ENCODE assay signal across 1 cellular context in the genomic region with DNA sequence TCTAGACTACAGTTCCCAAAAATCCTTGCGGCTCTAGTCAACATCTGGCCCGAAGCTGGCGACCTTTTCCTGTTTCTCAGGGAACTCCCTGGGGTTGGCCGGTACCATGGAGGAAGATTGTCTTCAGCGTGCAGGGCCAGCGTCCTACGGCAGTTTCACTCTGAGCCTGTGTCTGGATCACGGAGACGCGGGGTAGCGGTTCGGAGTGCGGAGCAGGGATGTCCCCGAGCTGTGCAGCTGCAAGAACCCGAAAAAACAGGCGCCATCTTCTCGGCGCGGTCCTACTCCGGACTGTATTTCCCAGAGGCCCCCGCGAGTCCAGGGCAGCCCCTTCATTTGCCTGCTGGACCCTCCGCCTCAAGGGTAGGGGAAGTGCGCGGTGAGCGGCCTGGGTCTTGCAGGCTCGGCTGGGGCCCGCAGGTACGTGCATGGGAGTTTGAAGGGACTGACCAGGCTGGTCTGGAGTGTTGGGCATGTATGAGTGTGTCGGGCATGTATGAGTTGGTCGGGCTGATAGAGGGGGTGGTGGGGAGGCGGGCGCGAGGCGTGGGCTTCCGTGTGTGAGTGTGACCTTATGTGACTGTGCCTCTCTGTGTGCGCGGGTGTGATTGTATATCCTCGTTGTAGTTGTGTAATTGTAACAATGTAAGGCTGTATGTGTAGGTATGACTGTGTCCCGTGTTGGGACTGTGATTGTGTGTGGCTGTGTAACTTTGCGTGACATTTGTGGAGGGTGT.
A peak's percentile ranks its signal among the peaks of the same experiment; 100 is the strongest.
TF ChIP-seq lines count a peak whose summit lies in the region.

A gene (plus strand): TSS at position 360 of the 737 bp plus-strand sequence. CDS start 12,240 bp downstream, outside the sequence.

TF ChIP-seq in HepG2, 621 proteins besides CTCF, POLR2A, EP300 and RAD21 (continued from another document and continues in another):
- TF ChIP-seq ZMYM3 (CRISPR knock-in tag; IDR thresholded peaks at IDR 0.05): peak; percentile 38; the same call in 1 of the 2 replicates
- TF ChIP-seq, protein P1, sequence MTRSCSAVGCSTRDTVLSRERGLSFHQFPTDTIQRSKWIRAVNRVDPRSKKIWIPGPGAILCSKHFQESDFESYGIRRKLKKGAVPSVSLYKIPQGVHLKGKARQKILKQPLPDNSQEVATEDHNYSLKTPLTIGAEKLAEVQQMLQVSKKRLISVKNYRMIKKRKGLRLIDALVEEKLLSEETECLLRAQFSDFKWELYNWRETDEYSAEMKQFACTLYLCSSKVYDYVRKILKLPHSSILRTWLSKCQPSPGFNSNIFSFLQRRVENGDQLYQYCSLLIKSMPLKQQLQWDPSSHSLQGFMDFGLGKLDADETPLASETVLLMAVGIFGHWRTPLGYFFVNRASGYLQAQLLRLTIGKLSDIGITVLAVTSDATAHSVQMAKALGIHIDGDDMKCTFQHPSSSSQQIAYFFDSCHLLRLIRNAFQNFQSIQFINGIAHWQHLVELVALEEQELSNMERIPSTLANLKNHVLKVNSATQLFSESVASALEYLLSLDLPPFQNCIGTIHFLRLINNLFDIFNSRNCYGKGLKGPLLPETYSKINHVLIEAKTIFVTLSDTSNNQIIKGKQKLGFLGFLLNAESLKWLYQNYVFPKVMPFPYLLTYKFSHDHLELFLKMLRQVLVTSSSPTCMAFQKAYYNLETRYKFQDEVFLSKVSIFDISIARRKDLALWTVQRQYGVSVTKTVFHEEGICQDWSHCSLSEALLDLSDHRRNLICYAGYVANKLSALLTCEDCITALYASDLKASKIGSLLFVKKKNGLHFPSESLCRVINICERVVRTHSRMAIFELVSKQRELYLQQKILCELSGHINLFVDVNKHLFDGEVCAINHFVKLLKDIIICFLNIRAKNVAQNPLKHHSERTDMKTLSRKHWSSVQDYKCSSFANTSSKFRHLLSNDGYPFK (CRISPR knock-in tag; IDR thresholded peaks at IDR 0.05; ENCODE audit: borderline replicate concordance): peak; percentile 98
- TF ChIP-seq, protein P2, sequence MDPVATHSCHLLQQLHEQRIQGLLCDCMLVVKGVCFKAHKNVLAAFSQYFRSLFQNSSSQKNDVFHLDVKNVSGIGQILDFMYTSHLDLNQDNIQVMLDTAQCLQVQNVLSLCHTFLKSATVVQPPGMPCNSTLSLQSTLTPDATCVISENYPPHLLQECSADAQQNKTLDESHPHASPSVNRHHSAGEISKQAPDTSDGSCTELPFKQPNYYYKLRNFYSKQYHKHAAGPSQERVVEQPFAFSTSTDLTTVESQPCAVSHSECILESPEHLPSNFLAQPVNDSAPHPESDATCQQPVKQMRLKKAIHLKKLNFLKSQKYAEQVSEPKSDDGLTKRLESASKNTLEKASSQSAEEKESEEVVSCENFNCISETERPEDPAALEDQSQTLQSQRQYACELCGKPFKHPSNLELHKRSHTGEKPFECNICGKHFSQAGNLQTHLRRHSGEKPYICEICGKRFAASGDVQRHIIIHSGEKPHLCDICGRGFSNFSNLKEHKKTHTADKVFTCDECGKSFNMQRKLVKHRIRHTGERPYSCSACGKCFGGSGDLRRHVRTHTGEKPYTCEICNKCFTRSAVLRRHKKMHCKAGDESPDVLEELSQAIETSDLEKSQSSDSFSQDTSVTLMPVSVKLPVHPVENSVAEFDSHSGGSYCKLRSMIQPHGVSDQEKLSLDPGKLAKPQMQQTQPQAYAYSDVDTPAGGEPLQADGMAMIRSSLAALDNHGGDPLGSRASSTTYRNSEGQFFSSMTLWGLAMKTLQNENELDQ (CRISPR knock-in tag; IDR thresholded peaks at IDR 0.05; ENCODE audit: borderline replicate concordance): no peak
- no peak for TF ChIP-seq ARNTL (CRISPR knock-in tag; IDR thresholded peaks at IDR 0.05)
- 0 out of 2 replicates have a peak, but pooled peaks have one; percentile 33 for TF ChIP-seq MEIS1 (CRISPR knock-in tag; IDR thresholded peaks at IDR 0.05; ENCODE audit: borderline replicate concordance)
- peak; percentile 93 for TF ChIP-seq NR2C2 (CRISPR knock-in tag; IDR thresholded peaks at IDR 0.05; ENCODE audit: borderline replicate concordance)
- TF ChIP-seq JUN (CRISPR knock-in tag; IDR thresholded peaks at IDR 0.05): no peak
- no peak for TF ChIP-seq ZNF878 (CRISPR knock-in tag; IDR thresholded peaks at IDR 0.05)
- TF ChIP-seq, protein P3, sequence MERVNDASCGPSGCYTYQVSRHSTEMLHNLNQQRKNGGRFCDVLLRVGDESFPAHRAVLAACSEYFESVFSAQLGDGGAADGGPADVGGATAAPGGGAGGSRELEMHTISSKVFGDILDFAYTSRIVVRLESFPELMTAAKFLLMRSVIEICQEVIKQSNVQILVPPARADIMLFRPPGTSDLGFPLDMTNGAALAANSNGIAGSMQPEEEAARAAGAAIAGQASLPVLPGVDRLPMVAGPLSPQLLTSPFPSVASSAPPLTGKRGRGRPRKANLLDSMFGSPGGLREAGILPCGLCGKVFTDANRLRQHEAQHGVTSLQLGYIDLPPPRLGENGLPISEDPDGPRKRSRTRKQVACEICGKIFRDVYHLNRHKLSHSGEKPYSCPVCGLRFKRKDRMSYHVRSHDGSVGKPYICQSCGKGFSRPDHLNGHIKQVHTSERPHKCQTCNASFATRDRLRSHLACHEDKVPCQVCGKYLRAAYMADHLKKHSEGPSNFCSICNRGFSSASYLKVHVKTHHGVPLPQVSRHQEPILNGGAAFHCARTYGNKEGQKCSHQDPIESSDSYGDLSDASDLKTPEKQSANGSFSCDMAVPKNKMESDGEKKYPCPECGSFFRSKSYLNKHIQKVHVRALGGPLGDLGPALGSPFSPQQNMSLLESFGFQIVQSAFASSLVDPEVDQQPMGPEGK (CRISPR knock-in tag; IDR thresholded peaks at IDR 0.05): no peak
- no peak for TF ChIP-seq NFIC (IDR thresholded peaks at IDR 0.05; ENCODE audit: low read length)
- TF ChIP-seq, protein P4, sequence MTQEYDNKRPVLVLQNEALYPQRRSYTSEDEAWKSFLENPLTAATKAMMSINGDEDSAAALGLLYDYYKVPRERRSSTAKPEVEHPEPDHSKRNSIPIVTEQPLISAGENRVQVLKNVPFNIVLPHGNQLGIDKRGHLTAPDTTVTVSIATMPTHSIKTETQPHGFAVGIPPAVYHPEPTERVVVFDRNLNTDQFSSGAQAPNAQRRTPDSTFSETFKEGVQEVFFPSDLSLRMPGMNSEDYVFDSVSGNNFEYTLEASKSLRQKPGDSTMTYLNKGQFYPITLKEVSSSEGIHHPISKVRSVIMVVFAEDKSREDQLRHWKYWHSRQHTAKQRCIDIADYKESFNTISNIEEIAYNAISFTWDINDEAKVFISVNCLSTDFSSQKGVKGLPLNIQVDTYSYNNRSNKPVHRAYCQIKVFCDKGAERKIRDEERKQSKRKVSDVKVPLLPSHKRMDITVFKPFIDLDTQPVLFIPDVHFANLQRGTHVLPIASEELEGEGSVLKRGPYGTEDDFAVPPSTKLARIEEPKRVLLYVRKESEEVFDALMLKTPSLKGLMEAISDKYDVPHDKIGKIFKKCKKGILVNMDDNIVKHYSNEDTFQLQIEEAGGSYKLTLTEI (CRISPR knock-in tag; conservative IDR thresholded peaks at IDR 0.05): no peak
- peak; percentile 72; the same call in 1 of the 2 replicates for TF ChIP-seq TARDBP (CRISPR knock-in tag; IDR thresholded peaks at IDR 0.05)
- TF ChIP-seq, protein P5, sequence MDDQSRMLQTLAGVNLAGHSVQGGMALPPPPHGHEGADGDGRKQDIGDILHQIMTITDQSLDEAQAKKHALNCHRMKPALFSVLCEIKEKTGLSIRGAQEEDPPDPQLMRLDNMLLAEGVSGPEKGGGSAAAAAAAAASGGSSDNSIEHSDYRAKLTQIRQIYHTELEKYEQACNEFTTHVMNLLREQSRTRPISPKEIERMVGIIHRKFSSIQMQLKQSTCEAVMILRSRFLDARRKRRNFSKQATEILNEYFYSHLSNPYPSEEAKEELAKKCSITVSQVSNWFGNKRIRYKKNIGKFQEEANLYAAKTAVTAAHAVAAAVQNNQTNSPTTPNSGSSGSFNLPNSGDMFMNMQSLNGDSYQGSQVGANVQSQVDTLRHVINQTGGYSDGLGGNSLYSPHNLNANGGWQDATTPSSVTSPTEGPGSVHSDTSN (CRISPR knock-in tag; IDR thresholded peaks at IDR 0.05; ENCODE audit: borderline replicate concordance): no peak
- no peak for TF ChIP-seq ZNF672 (CRISPR knock-in tag; IDR thresholded peaks at IDR 0.05)
- TF ChIP-seq ZNF567 (CRISPR knock-in tag; IDR thresholded peaks at IDR 0.05; ENCODE audit: borderline replicate concordance): peak; percentile 76; the same call in 1 of the 2 replicates
- TF ChIP-seq RBM39 (IDR thresholded peaks at IDR 0.05; ENCODE audit: low read depth, low read length, poor library complexity, severe bottlenecking): peak; percentile 73
- TF ChIP-seq SIX4 (CRISPR knock-in tag; IDR thresholded peaks at IDR 0.05): no peak
- no peak for TF ChIP-seq ZNF569 (CRISPR knock-in tag; IDR thresholded peaks at IDR 0.05; ENCODE audit: borderline replicate concordance)
- no peak for TF ChIP-seq MAFK (conservative IDR thresholded peaks at IDR 0.05 in 1 of 2, IDR thresholded peaks at IDR 0.05 in 1 of 2; ENCODE audit: low read length in 2 of 2)
- no peak for TF ChIP-seq ZNF678 (CRISPR knock-in tag; IDR thresholded peaks at IDR 0.05)
- no peak for TF ChIP-seq ZNF337 (CRISPR knock-in tag; IDR thresholded peaks at IDR 0.05; ENCODE audit: borderline replicate concordance, low read depth)
- TF ChIP-seq, protein P6, sequence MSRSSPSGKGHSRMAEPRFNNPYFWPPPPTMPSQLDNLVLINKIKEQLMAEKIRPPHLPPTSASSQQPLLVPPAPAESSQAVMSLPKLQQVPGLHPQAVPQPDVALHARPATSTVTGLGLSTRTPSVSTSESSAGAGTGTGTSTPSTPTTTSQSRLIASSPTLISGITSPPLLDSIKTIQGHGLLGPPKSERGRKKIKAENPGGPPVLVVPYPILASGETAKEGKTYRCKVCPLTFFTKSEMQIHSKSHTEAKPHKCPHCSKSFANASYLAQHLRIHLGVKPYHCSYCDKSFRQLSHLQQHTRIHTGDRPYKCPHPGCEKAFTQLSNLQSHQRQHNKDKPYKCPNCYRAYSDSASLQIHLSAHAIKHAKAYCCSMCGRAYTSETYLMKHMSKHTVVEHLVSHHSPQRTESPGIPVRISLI (CRISPR knock-in tag; IDR thresholded peaks at IDR 0.05; ENCODE audit: borderline replicate concordance): 0 out of 2 replicates have a peak, but pooled peaks have one; percentile 26
- TF ChIP-seq SMAD9 (CRISPR knock-in tag; IDR thresholded peaks at IDR 0.05): no peak
- peak; percentile 69; the same call in 1 of the 2 replicates for TF ChIP-seq ZFP36L1 (CRISPR knock-in tag; IDR thresholded peaks at IDR 0.05)
- TF ChIP-seq, protein P7, sequence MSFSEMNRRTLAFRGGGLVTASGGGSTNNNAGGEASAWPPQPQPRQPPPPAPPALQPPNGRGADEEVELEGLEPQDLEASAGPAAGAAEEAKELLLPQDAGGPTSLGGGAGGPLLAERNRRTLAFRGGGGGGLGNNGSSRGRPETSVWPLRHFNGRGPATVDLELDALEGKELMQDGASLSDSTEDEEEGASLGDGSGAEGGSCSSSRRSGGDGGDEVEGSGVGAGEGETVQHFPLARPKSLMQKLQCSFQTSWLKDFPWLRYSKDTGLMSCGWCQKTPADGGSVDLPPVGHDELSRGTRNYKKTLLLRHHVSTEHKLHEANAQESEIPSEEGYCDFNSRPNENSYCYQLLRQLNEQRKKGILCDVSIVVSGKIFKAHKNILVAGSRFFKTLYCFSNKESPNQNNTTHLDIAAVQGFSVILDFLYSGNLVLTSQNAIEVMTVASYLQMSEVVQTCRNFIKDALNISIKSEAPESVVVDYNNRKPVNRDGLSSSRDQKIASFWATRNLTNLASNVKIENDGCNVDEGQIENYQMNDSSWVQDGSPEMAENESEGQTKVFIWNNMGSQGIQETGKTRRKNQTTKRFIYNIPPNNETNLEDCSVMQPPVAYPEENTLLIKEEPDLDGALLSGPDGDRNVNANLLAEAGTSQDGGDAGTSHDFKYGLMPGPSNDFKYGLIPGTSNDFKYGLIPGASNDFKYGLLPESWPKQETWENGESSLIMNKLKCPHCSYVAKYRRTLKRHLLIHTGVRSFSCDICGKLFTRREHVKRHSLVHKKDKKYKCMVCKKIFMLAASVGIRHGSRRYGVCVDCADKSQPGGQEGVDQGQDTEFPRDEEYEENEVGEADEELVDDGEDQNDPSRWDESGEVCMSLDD (CRISPR knock-in tag; IDR thresholded peaks at IDR 0.05; ENCODE audit: borderline replicate concordance): no peak
- TF ChIP-seq, protein P8, sequence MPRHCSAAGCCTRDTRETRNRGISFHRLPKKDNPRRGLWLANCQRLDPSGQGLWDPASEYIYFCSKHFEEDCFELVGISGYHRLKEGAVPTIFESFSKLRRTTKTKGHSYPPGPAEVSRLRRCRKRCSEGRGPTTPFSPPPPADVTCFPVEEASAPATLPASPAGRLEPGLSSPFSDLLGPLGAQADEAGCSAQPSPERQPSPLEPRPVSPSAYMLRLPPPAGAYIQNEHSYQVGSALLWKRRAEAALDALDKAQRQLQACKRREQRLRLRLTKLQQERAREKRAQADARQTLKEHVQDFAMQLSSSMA (CRISPR knock-in tag; IDR thresholded peaks at IDR 0.05): 0 out of 2 replicates have a peak, but pooled peaks have one; percentile 52
- TF ChIP-seq SP5 (CRISPR knock-in tag; IDR thresholded peaks at IDR 0.05; ENCODE audit: borderline replicate concordance, low read depth): no peak
- no peak for TF ChIP-seq NFIB (CRISPR knock-in tag; IDR thresholded peaks at IDR 0.05; ENCODE audit: borderline replicate concordance)
- TF ChIP-seq ZSCAN22 (CRISPR knock-in tag; IDR thresholded peaks at IDR 0.05): no peak
- TF ChIP-seq ZNF44 (CRISPR knock-in tag; IDR thresholded peaks at IDR 0.05): no peak
- TF ChIP-seq, protein P9, sequence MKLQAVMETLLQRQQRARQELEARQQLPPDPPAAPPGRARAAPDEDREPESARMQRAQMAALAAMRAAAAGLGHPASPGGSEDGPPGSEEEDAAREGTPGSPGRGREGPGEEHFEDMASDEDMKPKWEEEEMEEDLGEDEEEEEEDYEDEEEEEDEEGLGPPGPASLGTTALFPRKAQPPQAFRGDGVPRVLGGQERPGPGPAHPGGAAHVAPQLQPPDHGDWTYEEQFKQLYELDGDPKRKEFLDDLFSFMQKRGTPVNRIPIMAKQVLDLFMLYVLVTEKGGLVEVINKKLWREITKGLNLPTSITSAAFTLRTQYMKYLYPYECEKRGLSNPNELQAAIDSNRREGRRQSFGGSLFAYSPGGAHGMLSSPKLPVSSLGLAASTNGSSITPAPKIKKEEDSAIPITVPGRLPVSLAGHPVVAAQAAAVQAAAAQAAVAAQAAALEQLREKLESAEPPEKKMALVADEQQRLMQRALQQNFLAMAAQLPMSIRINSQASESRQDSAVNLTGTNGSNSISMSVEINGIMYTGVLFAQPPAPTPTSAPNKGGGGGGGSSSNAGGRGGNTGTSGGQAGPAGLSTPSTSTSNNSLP (IDR thresholded peaks at IDR 0.05; ENCODE audit: low read depth, low read length): no peak
- TF ChIP-seq ZFP1 (CRISPR knock-in tag; IDR thresholded peaks at IDR 0.05): no peak
- TF ChIP-seq PTBP1 (IDR thresholded peaks at IDR 0.05; ENCODE audit: low read depth, low read length, poor library complexity, severe bottlenecking): no peak
- peak; percentile 67 for TF ChIP-seq RXRA (CRISPR knock-in tag; IDR thresholded peaks at IDR 0.05)
- TF ChIP-seq ZNF484 (CRISPR knock-in tag; IDR thresholded peaks at IDR 0.05; ENCODE audit: borderline replicate concordance, low read depth): no peak
- no peak for TF ChIP-seq ZSCAN30 (CRISPR knock-in tag; IDR thresholded peaks at IDR 0.05)
- no peak for TF ChIP-seq KAT2B (IDR thresholded peaks at IDR 0.05; ENCODE audit: borderline replicate concordance, low read depth, low read length)
- TF ChIP-seq, protein P10, sequence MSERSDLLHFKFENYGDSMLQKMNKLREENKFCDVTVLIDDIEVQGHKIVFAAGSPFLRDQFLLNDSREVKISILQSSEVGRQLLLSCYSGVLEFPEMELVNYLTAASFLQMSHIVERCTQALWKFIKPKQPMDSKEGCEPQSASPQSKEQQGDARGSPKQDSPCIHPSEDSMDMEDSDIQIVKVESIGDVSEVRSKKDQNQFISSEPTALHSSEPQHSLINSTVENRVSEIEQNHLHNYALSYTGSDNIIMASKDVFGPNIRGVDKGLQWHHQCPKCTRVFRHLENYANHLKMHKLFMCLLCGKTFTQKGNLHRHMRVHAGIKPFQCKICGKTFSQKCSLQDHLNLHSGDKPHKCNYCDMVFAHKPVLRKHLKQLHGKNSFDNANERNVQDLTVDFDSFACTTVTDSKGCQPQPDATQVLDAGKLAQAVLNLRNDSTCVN (CRISPR knock-in tag; IDR thresholded peaks at IDR 0.05; ENCODE audit: borderline replicate concordance): peak; percentile 46; the same call in 1 of the 2 replicates
